Comparison of ENCODE assay signal across 1 cellular context in the genomic region with DNA sequence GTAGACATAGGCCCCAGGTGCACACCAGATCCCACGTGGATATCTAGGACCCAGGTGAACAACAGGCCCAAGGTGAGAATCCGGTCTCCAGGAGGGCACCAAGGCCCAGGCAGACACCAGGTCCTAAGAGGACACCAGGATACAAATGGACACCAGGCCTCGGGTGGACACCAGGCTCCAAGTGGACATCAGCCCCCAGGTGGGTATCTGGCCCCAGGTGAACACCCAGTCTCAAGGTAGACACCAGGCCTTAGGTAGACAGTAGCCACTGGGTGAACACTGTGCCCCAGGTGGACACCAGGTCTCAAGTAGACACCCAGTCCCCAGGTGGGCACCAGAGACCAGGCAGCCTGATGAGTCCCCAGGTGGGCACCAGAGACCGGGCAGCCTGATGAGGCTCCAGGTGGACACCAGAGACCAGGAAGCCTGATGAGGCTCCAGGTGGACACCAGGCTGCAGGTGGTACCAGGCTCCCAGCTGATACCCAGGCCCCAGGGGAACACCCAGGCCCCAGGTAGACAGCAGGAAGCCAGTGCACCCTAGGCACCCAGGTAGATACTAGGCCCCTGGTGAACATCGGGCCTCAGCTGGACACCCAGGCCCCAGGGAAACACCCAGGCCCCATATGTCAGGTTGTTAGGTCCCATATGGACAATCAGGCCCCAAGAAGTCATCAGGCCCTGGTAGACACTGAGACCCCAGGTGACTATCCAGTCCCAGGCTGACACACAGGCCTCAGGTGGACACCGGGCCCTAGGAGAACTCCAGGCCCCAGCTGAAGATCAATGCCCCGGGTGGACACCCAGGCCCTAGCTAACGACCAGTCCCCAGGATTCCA.
TF ChIP-seq lines count a peak whose summit lies in the region.

No MANE protein-coding gene starts in this region.

TF ChIP-seq in H1, 55 proteins besides CTCF, POLR2A, EP300 and RAD21:
- no peak for TF ChIP-seq TEAD4 (IDR thresholded peaks at IDR 0.05; ENCODE audit: low read depth, low read length)
- TF ChIP-seq SUZ12 (IDR thresholded peaks at IDR 0.05; ENCODE audit: low read length): no peak
- TF ChIP-seq HDAC6 (IDR thresholded peaks at IDR 0.05; ENCODE audit: low read depth, low read length): no peak
- TF ChIP-seq FOSL1 (IDR thresholded peaks at IDR 0.05; ENCODE audit: insufficient read depth, low read depth, low read length): no peak
- TF ChIP-seq POU5F1 (IDR thresholded peaks at IDR 0.05; ENCODE audit: low read depth, low read length): no peak
- no peak for TF ChIP-seq CREB1 (IDR thresholded peaks at IDR 0.05)
- no peak for TF ChIP-seq BCL11A (IDR thresholded peaks at IDR 0.05; ENCODE audit: low read depth in 2 of 2, low read length in 2 of 2)
- no peak for TF ChIP-seq JUN (IDR thresholded peaks at IDR 0.05; ENCODE audit: low read depth, low read length)
- no peak for TF ChIP-seq CHD2 (IDR thresholded peaks at IDR 0.05; ENCODE audit: low read length)
- TF ChIP-seq JUND (IDR thresholded peaks at IDR 0.05; ENCODE audit: low read length): no peak
- TF ChIP-seq TCF12 (IDR thresholded peaks at IDR 0.05; ENCODE audit: low read depth, low read length): no peak
- no peak for TF ChIP-seq BRCA1 (IDR thresholded peaks at IDR 0.05; ENCODE audit: low read depth, low read length)
- TF ChIP-seq ZNF274 (IDR thresholded peaks at IDR 0.05; ENCODE audit: borderline replicate concordance, extremely low read depth, low read length): no peak
- TF ChIP-seq TAF1 (IDR thresholded peaks at IDR 0.05; ENCODE audit: low read depth, low read length): no peak
